ENCODE assay signal across 8 cellular contexts in genomic region chr10:43078986-43079273, GRCh38. TPM values are rescaled to one million over a fixed set of nuclear protein-coding genes. Genes with fewer than 3 reads are reported as not detected.
DNase-seq lines count a peak whose midpoint lies in the region; ATAC-seq and FAIRE-seq lines count a peak whose summit lies in the region.

No MANE protein-coding gene starts in this region.

- no peak overlapping the region for H3K4me3 Mint-ChIP-seq in activated CD8-positive, alpha-beta T cell treated with anti-CD3 and anti-CD28 coated beads, Interleukin-2, amount 10 ng/mL, durations not matched to agents 7 days and 5 days

- CTCF ChIA-PET in activated CD8-positive, alpha-beta T cell treated with anti-CD3 and anti-CD28 coated beads, Interleukin-2, amount 10 ng/mL, durations not matched to agents 7 days and 5 days (lab: Charles Lee): interaction anchor here (0.7 kb wide), 1 partner anchor 296 kb away, joined by 4 read pairs; the partner anchor contains the start of gene BMS1

- POLR2A ChIA-PET in activated CD8-positive, alpha-beta T cell treated with anti-CD3 and anti-CD28 coated beads, Interleukin-2, amount 10 ng/mL, durations not matched to agents 7 days and 5 days (lab: Charles Lee): interaction anchor here (0.6 to 1.0 kb wide), 2 partner anchors 10 to 248 kb away, joined by 3 read pairs; no protein-coding TSS in a partner anchor

- no peaks in the 10 kb centered on the region for H3K36me3 Mint-ChIP-seq in activated CD8-positive, alpha-beta T cell treated with anti-CD3 and anti-CD28 coated beads, Interleukin-2, amount 10 ng/mL, durations not matched to agents 7 days and 5 days (ENCODE audit: low read depth)

- peak; percentile 70 for FAIRE-seq in HTR-8/SVneo (lab: Jason Lieb, UNC)

- peaks cover 13% of the 10 kb centered on the region for H3K4me1 Mint-ChIP-seq in activated CD8-positive, alpha-beta T cell treated with anti-CD3 and anti-CD28 coated beads, Interleukin-2, amount 10 ng/mL, durations not matched to agents 7 days and 5 days (ENCODE audit: low read depth)

- ATAC-seq in activated CD8-positive, alpha-beta T cell treated with anti-CD3 and anti-CD28 coated beads, Interleukin-2, amount 10 ng/mL, durations not matched to agents 7 days and 5 days: no peak
- ATAC-seq in HG02885 (IDR thresholded peaks at IDR 0.05; ENCODE audit: poor library complexity, unreplicated experiment): no peak
- no peak for ATAC-seq in HG03571 (IDR thresholded peaks at IDR 0.05; ENCODE audit: unreplicated experiment)

- peak; percentile 28 for DNase-seq in DMS53 treated with DMSO at 0.1 percent for 48 hours (lab: John Stamatoyannopoulos, UW; ENCODE audit: unreplicated experiment)
- peak; percentile 49 for DNase-seq in HTR-8/SVneo (ENCODE audit: insufficient read length, low spot score)
- DNase-seq in activated CD8-positive, alpha-beta T cell treated with anti-CD3 and anti-CD28 coated beads, Interleukin-2, amount 10 ng/mL, durations not matched to agents 7 days and 5 days: peak; percentile 40
- peak; percentile 16 for DNase-seq in kidney tubule cell (ENCODE audit: low spot score)
- DNase-seq in NCI-H1105 (lab: John Stamatoyannopoulos, UW): no peak
- DNase-seq in NCI-H187 treated with DMSO at 0.1 percent for 48 hours (lab: John Stamatoyannopoulos, UW): no peak

- no peaks in the 10 kb centered on the region for H3K9me3 Mint-ChIP-seq in activated CD8-positive, alpha-beta T cell treated with anti-CD3 and anti-CD28 coated beads, Interleukin-2, amount 10 ng/mL, durations not matched to agents 7 days and 5 days (ENCODE audit: insufficient read depth)

- no peak overlapping the region for H3K27ac Mint-ChIP-seq in activated CD8-positive, alpha-beta T cell treated with anti-CD3 and anti-CD28 coated beads, Interleukin-2, amount 10 ng/mL, durations not matched to agents 7 days and 5 days

- peaks cover 33% of the 10 kb centered on the region for H3K27me3 Mint-ChIP-seq in activated CD8-positive, alpha-beta T cell treated with anti-CD3 and anti-CD28 coated beads, Interleukin-2, amount 10 ng/mL, durations not matched to agents 7 days and 5 days (ENCODE audit: low read depth)

RNA-seq across cellular contexts. Expression of gene RET, which starts 2.1 kb away (rescaled TPM):
- total RNA-seq in activated CD8-positive, alpha-beta T cell treated with anti-CD3 and anti-CD28 coated beads, Interleukin-2, amount 10 ng/mL, durations not matched to agents 7 days and 5 days: under 1 TPM; 0.13 to 0.34 TPM

RNA-seq across cellular contexts. Expression of gene CSGALNACT2, which starts 59.3 kb away (rescaled TPM):
- 10 to 100 TPM; 29.2 to 30.4 TPM for total RNA-seq in activated CD8-positive, alpha-beta T cell treated with anti-CD3 and anti-CD28 coated beads, Interleukin-2, amount 10 ng/mL, durations not matched to agents 7 days and 5 days

Comparison
In these comparisons a context has a peak if more than half of its experiments do, and no peak if none do; other contexts are left out.
1. DNase-seq: peak in DMS53 treated with DMSO at 0.1 percent for 48 hours (single experiment), HTR-8/SVneo (single experiment), activated CD8-positive, alpha-beta T cell treated with anti-CD3 and anti-CD28 coated beads, Interleukin-2, amount 10 ng/mL, durations not matched to agents 7 days and 5 days (single experiment) and kidney tubule cell (single experiment); none in NCI-H1105 (single experiment) and NCI-H187 treated with DMSO at 0.1 percent for 48 hours (single experiment).